ENCODE assay signal across 8 cellular contexts in genomic region chr9:20623021-20623747, GRCh38. TPM values are rescaled to one million over a fixed set of nuclear protein-coding genes. Genes with fewer than 3 reads are reported as not detected.
DNase-seq lines count a peak whose midpoint lies in the region; ATAC-seq and TF ChIP-seq lines count a peak whose summit lies in the region.

No MANE protein-coding gene starts in this region.

- H3K27me3 Mint-ChIP-seq in neural crest cell (ENCODE audit: low read depth), result peaks cover 36% of the 10 kb centered on the region

- H3K27me3 ChIP-seq in fibroblast of lung (ENCODE audit: control insufficient read depth, insufficient read depth, low read length), result no peaks in the 10 kb centered on the region
- no peaks in the 10 kb centered on the region for H3K27me3 ChIP-seq in thoracic aorta (replicated peaks; ENCODE audit: insufficient read depth)

- no peaks in the 10 kb centered on the region for H3K9me3 Mint-ChIP-seq in neural crest cell

- H3K36me3 Mint-ChIP-seq in neural crest cell (ENCODE audit: low read depth), result no peaks in the 10 kb centered on the region

- ATAC-seq in GM19395 (IDR thresholded peaks at IDR 0.05; ENCODE audit: unreplicated experiment), result peak; percentile 15
- ATAC-seq in thoracic aorta (ENCODE audit: insufficient number of reproducible peaks, low FRiP score, low read depth), result no peak

- H4K20me1 ChIP-seq in fibroblast of lung (ENCODE audit: control insufficient read depth, extremely low read depth, insufficient read depth, low read length), result no peaks in the 10 kb centered on the region

- peak overlapping the region; percentile 96 for H3K4me3 Mint-ChIP-seq in neural crest cell

- H3K9me3 ChIP-seq in fibroblast of lung (ENCODE audit: control insufficient read depth, insufficient read depth, low read depth, low read length), result no peaks in the 10 kb centered on the region
- H3K9me3 ChIP-seq in thoracic aorta, result no peaks in the 10 kb centered on the region

- peak overlapping the region; percentile 80 for H3K4me2 ChIP-seq in fibroblast of lung (ENCODE audit: extremely low read depth, insufficient read depth, low read length)

- H3K36me3 ChIP-seq in fibroblast of lung (ENCODE audit: control insufficient read depth, insufficient read depth, low read length), result no peaks in the 10 kb centered on the region
- no peaks in the 10 kb centered on the region for H3K36me3 ChIP-seq in thoracic aorta

- peak overlapping the region; percentile 54 for H2AFZ ChIP-seq in fibroblast of lung (ENCODE audit: low read length)

- no peak overlapping the region for H3K27ac Mint-ChIP-seq in neural crest cell (ENCODE audit: unreplicated experiment)

- H3K4me3 ChIP-seq in AG04449 (ENCODE audit: low read depth, low read length), result peak overlapping the region; percentile 81
- peak overlapping the region; percentile 89 to 97 (median 92) for H3K4me3 ChIP-seq in fibroblast of lung (replicated peaks in 1 of 4; ENCODE audit: control extremely low read depth in 1 of 4, insufficient read depth in 1 of 4, low read depth in 3 of 4, low read length in 4 of 4)
- peak overlapping the region; percentile 93 for H3K4me3 ChIP-seq in thoracic aorta

- H3K4me1 ChIP-seq in fibroblast of lung (ENCODE audit: control insufficient read depth, extremely low read depth, insufficient read depth, low read length) (peaks cover 8% of the 10 kb centered on the region), thoracic aorta (ENCODE audit: control insufficient read depth in 1 of 2, low read depth in 2 of 2) (peaks cover 0 to 31% of the 10 kb centered on the region in 2 donors)

- POLR2A ChIA-PET in AG04449 (lab: Yijun Ruan, JAX), result interaction anchor here (0.8 to 1.6 kb wide), 3 partner anchors 61 to 268 kb away, joined by 3 to 11 read pairs (median 9); partner anchors contain the start of gene FOCAD

- CTCF ChIA-PET in AG04449 (lab: Yijun Ruan, JAX), result interaction anchor here (1.1 to 9.4 kb wide), 18 partner anchors 8 to 698 kb away, joined by 3 to 184 read pairs (median 6); partner anchors contain the start of gene FOCAD

- peaks cover 44% of the 10 kb centered on the region for H3K4me1 Mint-ChIP-seq in neural crest cell

- TF ChIP-seq CTCF in AG04449 (IDR thresholded peaks at IDR 0.05; ENCODE audit: insufficient read depth, low read length, missing control alignments), result no peak
- TF ChIP-seq CTCF in fibroblast of lung (conservative IDR thresholded peaks at IDR 0.05 in 1 of 2, IDR thresholded peaks at IDR 0.05 in 1 of 2; ENCODE audit: low read depth in 1 of 2, low read length in 2 of 2), result no peak
- no peak for TF ChIP-seq CTCF in neural crest cell (conservative IDR thresholded peaks at IDR 0.05)
- TF ChIP-seq CTCF in thoracic aorta (IDR thresholded peaks at IDR 0.05), result no peak

- H3K9ac ChIP-seq in fibroblast of lung (ENCODE audit: insufficient read depth, low read length), result no peak overlapping the region

- H3K27ac ChIP-seq in fibroblast of lung (ENCODE audit: insufficient read depth, low read length) (peak overlapping the region; percentile 73), thoracic aorta (peak overlapping the region in 1 of 2 donors; percentile 31)

- no peak for DNase-seq in AG04449 (ENCODE audit: low read depth, low spot score)
- DNase-seq in NCI-H146 (lab: John Stamatoyannopoulos, UW), result peak; percentile 39
- peak; percentile 50 for DNase-seq in activated T-cell treated with anti-CD3 and anti-CD28 coated beads for 1 hour (ENCODE audit: low read depth)
- peak in 1 of 2 donors; percentile 2 for DNase-seq in fibroblast of lung (ENCODE audit: low read depth in 2 of 2)
- DNase-seq in neural crest cell (ENCODE audit: low read depth, low spot score), result no peak
- DNase-seq in thoracic aorta (ENCODE audit: low spot score), result no peak
- DNase-seq in cerebellum (ENCODE audit: low spot score), result no peak

- H3K79me2 ChIP-seq in fibroblast of lung (ENCODE audit: control insufficient read depth, insufficient read depth, low read length), result peaks cover 23% of the 10 kb centered on the region

RNA-seq across cellular contexts. Expression of gene MLLT3, which starts 0.9 kb away (rescaled TPM):
- total RNA-seq in fibroblast of lung (36.5 and 43.8 TPM in 2 replicates), neural crest cell (53.7 and 57.3 TPM in 2 replicates), thoracic aorta (1 to 10 TPM; 8.1 to 9.6 TPM), cerebellum (63.4 TPM)
- 21.7 and 37.3 TPM in 2 replicates for polyA plus RNA-seq in fibroblast of lung
- polyA plus RNA-seq in fibroblast of lung (2012), result 15.5 and 21.4 TPM in 2 replicates
- 5.7 and 18.6 TPM in 2 replicates for polyA minus RNA-seq in fibroblast of lung (ENCODE audit: low replicate concordance)

Comparison
In these comparisons a context has a peak if more than half of its experiments do, and no peak if none do; other contexts are left out.
1. DNase-seq: peak in NCI-H146 (single experiment) and activated T-cell treated with anti-CD3 and anti-CD28 coated beads for 1 hour (single experiment); none in AG04449 (single experiment), neural crest cell (single experiment), thoracic aorta (single experiment) and cerebellum (single experiment).
2. Peak in every context shown above with its lines, with median percentiles within 50 percentile points of each other: H3K4me3 ChIP-seq.